1 cellular context compared by ENCODE assay signal in the genomic region with DNA sequence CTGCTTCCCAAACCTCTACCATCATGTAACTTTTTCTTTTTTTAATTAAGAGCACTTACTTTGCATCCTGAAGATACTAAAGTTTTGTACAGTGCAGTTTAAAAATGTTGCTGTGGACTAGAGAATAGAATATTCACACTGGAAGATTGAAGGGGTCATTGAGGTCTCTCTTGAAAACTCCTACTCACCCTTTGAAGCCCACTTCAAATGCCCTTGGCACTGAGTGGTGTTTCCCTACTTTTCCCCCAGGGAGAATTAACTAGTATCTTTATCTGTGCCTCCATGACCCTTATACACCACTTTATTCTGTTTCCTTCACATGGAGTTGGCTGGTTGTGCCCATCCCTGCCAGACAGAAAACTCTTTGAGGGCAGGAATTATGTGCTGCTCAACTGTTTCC.
TF ChIP-seq lines count a peak whose summit lies in the region.

No MANE protein-coding gene starts in this region.

TF ChIP-seq in SK-N-SH, 30 proteins besides CTCF, POLR2A, EP300 and RAD21 (continued from another document):
- TF ChIP-seq, protein P1, sequence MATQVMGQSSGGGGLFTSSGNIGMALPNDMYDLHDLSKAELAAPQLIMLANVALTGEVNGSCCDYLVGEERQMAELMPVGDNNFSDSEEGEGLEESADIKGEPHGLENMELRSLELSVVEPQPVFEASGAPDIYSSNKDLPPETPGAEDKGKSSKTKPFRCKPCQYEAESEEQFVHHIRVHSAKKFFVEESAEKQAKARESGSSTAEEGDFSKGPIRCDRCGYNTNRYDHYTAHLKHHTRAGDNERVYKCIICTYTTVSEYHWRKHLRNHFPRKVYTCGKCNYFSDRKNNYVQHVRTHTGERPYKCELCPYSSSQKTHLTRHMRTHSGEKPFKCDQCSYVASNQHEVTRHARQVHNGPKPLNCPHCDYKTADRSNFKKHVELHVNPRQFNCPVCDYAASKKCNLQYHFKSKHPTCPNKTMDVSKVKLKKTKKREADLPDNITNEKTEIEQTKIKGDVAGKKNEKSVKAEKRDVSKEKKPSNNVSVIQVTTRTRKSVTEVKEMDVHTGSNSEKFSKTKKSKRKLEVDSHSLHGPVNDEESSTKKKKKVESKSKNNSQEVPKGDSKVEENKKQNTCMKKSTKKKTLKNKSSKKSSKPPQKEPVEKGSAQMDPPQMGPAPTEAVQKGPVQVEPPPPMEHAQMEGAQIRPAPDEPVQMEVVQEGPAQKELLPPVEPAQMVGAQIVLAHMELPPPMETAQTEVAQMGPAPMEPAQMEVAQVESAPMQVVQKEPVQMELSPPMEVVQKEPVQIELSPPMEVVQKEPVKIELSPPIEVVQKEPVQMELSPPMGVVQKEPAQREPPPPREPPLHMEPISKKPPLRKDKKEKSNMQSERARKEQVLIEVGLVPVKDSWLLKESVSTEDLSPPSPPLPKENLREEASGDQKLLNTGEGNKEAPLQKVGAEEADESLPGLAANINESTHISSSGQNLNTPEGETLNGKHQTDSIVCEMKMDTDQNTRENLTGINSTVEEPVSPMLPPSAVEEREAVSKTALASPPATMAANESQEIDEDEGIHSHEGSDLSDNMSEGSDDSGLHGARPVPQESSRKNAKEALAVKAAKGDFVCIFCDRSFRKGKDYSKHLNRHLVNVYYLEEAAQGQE (IDR thresholded peaks at IDR 0.05; ENCODE audit: low read depth, low read length) = no peak
